Comparison of ENCODE assay signal across 23 cellular contexts in the genomic region with DNA sequence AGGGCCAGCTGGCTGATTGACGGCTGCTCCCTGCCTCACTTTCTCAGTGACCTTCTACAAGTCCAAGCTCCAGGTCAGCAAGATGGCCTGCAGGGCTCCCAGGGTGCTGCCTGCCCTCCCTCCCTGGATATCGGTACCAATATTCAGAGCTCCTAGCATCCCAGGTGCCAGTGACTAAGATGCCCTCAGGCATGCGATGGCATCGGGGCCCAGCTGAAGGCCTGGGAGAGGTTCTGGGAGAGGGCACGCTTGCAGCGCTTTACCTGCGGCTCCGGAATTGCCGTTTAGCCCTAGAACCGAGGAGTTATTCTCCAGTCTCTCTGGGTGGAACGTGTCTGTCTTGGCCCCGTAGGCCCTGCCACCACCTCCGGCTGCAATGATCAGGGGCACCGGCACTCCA.
"Had no signal": no experiment of that assay in that cellular context is flagged by ENCODE, and none has a peak within 500 bp of the region (broad histone marks: within the 10 kb centered on the region; RNA-seq: fewer than 3 reads in every experiment).

No MANE protein-coding gene starts in this region.

- H3K4me1 ChIP-seq: colonic mucosa, gastrocnemius medialis, heart right ventricle, left lung had no signal

- H3K27ac ChIP-seq: colonic mucosa, epithelial cell of prostate, esophagus squamous epithelium, gastrocnemius medialis, heart right ventricle, left lung had no signal

- DNase-seq: colonic mucosa; cortex of kidney; effector CD8-positive, alpha-beta T cell; effector memory CD8-positive, alpha-beta T cell; endodermal cell; erythroblast; esophagus squamous epithelium; foreskin fibroblast; foreskin melanocyte; gastrocnemius medialis; glutamatergic neuron; head of caudate nucleus; heart right ventricle; hippocampal formation; left cardiac atrium; left lung; left ventricle myocardium superior; mammary epithelial cell; mesendoderm; midbrain had no signal

- ATAC-seq: effector memory CD8-positive, alpha-beta T cell; esophagus mucosa; gastrocnemius medialis; heart right ventricle; left cardiac atrium; left lung; left ventricle myocardium superior had no signal

- H3K27me3 ChIP-seq: colonic mucosa had no signal

- H3K36me3 ChIP-seq: colonic mucosa, esophagus squamous epithelium, gastrocnemius medialis, heart right ventricle, left lung had no signal

- H3K9me3 ChIP-seq: colonic mucosa, esophagus squamous epithelium, gastrocnemius medialis, heart right ventricle, left lung had no signal

- H3K4me3 ChIP-seq: colonic mucosa, esophagus squamous epithelium, gastrocnemius medialis, heart right ventricle, left lung, lung had no signal
